ENCODE assay signal across 26 cellular contexts in genomic region chr12:41899577-41899976, GRCh38.
"Had no signal": no experiment of that assay in that cellular context is flagged by ENCODE, and none has a peak within 500 bp of the region (broad histone marks: within the 10 kb centered on the region; RNA-seq: fewer than 3 reads in every experiment).

No MANE protein-coding gene starts in this region.

- H3K4me3 ChIP-seq: stomach, suprapubic skin, testis, thoracic aorta, thyroid gland, tibial artery, tibial nerve, upper lobe of left lung, upper lobe of right lung, uterus, vagina had no signal

- H3K4me1 ChIP-seq: stomach, suprapubic skin, testis, thyroid gland, tibial artery, tibial nerve, upper lobe of left lung, upper lobe of right lung, uterus, vagina had no signal

- H3K9me3 ChIP-seq: suprapubic skin, testis, thoracic aorta, thyroid gland, upper lobe of left lung, uterus, vagina had no signal

- H3K27me3 ChIP-seq: stomach, suprapubic skin, testis, thyroid gland, tibial artery, tibial nerve, upper lobe of left lung, upper lobe of right lung, uterus, vagina had no signal

- H3K27ac ChIP-seq: stomach, suprapubic skin, testis, thoracic aorta, thyroid gland, tibial artery, tibial nerve, upper lobe of left lung, upper lobe of right lung, uterus, vagina had no signal

- DNase-seq: stimulated activated CD4-positive, alpha-beta T cell treated with anti-CD3 and anti-CD28 coated beads, Interleukin-2, amount 100 ng/mL, for 48 hours; stimulated activated CD4-positive, alpha-beta T cell treated with anti-CD3 and anti-CD28 coated beads, Interleukin-4, amount 100 ng/mL, for 1 hour; stimulated activated CD4-positive, alpha-beta T cell treated with anti-CD3 and anti-CD28 coated beads, Interleukin-4, amount 100 ng/mL, for 24 hours; stimulated activated CD4-positive, alpha-beta T cell treated with anti-CD3 and anti-CD28 coated beads, Interleukin-4, amount 100 ng/mL, for 4 hours; stimulated activated CD8-positive, alpha-beta memory T cell treated with anti-CD3 and anti-CD28 coated beads, Interleukin-4, amount 100 ng/mL, for 48 hours; stimulated activated naive B cell treated with anti-CD40 and anti-IgM and Interleukin-4, amounts not matched to agents 10 μg/mL and 1 μg/mL and 100 μg/mL, for 72 hours; stimulated activated naive CD4-positive, alpha-beta T cell; stimulated activated naive CD4-positive, alpha-beta T cell treated with Interleukin-2 at 50 U/mL for 16 hours; stimulated activated naive CD8-positive, alpha-beta T cell treated with anti-CD3 and anti-CD28 coated beads, Interleukin-15, amount 100 ng/mL, for 72 hours; stimulated activated naive CD8-positive, alpha-beta T cell treated with anti-CD3 and anti-CD28 coated beads, Interleukin-15, Interleukin-2, amounts not matched to agents 100 U/mL and 50 U/mL, for 24 hours; stomach; substantia nigra; testis; thyroid gland; tibial artery; trophoblast cell; upper lobe of left lung; upper lobe of right lung; uterus had no signal

- ATAC-seq: stimulated activated effector memory CD8-positive, alpha-beta T cell treated with anti-CD3 and anti-CD28 coated beads, Interleukin-12 subunit alpha, Interleukin-12 subunit beta, amount 100 ng/mL, for 72 hours; stimulated activated memory B cell treated with anti-CD40 and anti-IgM and Interleukin-4, amounts not matched to agents 10 μg/mL and 1 μg/mL and 100 μg/mL, for 72 hours; stimulated activated naive B cell treated with anti-CD40 and anti-IgM and Interleukin-4, amounts not matched to agents 10 μg/mL and 1 μg/mL and 100 μg/mL, for 72 hours; stimulated activated naive CD8-positive, alpha-beta T cell treated with anti-CD3 and anti-CD28 coated beads, Interleukin-15, amount 100 ng/mL, for 72 hours; stimulated activated naive CD8-positive, alpha-beta T cell treated with anti-CD3 and anti-CD28 coated beads, Interleukin-15, Interleukin-2, amounts not matched to agents 100 U/mL and 50 U/mL, for 24 hours; upper lobe of right lung had no signal

- H3K36me3 ChIP-seq: stomach, suprapubic skin, thoracic aorta, thyroid gland, tibial artery, tibial nerve, upper lobe of left lung, upper lobe of right lung, uterus, vagina had no signal

- FAIRE-seq: urothelium cell line had no signal
